In genomic region chr16:52309761-52310416, GRCh38 we compare ENCODE assay signal across 24 cellular contexts.
"Had no signal": no experiment of that assay in that cellular context is flagged by ENCODE, and none has a peak within 500 bp of the region (broad histone marks: within the 10 kb centered on the region; RNA-seq: fewer than 3 reads in every experiment).

No MANE protein-coding gene starts in this region.

- H3K27ac ChIP-seq: heart right ventricle, left lung, ovary, prostate gland, spleen, thyroid gland had no signal

- H3K4me3 ChIP-seq: heart right ventricle, left lung, ovary, prostate gland, spleen, thyroid gland had no signal

- H3K4me1 ChIP-seq: heart right ventricle, left lung, prostate gland, spleen, thyroid gland had no signal

- H3K36me3 ChIP-seq: heart right ventricle, left lung, ovary, prostate gland, spleen, thyroid gland had no signal

- H3K9me3 ChIP-seq: heart right ventricle, left lung, ovary, prostate gland, thyroid gland had no signal

- DNase-seq: activated B cell treated with CpG ODN at 0.5 μM for 24 hours; activated CD4-positive, alpha-beta T cell treated with anti-CD3 and anti-CD28 coated beads for 36 hours; activated CD4-positive, alpha-beta T cell treated with anti-CD3 and anti-CD28 coated beads, Interleukin-2, amount 50 U/mL, for 48 hours; activated effector memory CD4-positive, alpha-beta T cell treated with Interleukin-2 at 50 U/mL for 16 hours; activated naive CD4-positive, alpha-beta T cell treated with anti-CD3 and anti-CD28 coated beads, Interleukin-2, amount 10 ng/mL, durations not matched to agents 7 days and 5 days; activated T-cell treated with anti-CD3 and anti-CD28 coated beads, Interleukin-2, amount 50 U/mL, for 72 hours; anterior cingulate cortex; central memory CD4-positive, alpha-beta T cell; dermis blood vessel endothelial cell; effector CD8-positive, alpha-beta T cell; erythroblast; foreskin fibroblast; heart right ventricle; kidney glomerular epithelial cell; left lung; naive thymus-derived CD8-positive, alpha-beta T cell; ovary; spleen; stimulated activated CD4-positive, alpha-beta T cell treated with anti-CD3 and anti-CD28 coated beads, Interleukin-4, amount 100 ng/mL, for 24 hours; stimulated activated naive CD4-positive, alpha-beta T cell treated with Interleukin-2 at 50 U/mL for 16 hours; substantia nigra; T-helper 9 cell; thyroid gland had no signal

- H3K27me3 ChIP-seq: heart right ventricle, left lung, ovary, spleen, thyroid gland had no signal
